8 cellular contexts compared by ENCODE assay signal in the genomic region with DNA sequence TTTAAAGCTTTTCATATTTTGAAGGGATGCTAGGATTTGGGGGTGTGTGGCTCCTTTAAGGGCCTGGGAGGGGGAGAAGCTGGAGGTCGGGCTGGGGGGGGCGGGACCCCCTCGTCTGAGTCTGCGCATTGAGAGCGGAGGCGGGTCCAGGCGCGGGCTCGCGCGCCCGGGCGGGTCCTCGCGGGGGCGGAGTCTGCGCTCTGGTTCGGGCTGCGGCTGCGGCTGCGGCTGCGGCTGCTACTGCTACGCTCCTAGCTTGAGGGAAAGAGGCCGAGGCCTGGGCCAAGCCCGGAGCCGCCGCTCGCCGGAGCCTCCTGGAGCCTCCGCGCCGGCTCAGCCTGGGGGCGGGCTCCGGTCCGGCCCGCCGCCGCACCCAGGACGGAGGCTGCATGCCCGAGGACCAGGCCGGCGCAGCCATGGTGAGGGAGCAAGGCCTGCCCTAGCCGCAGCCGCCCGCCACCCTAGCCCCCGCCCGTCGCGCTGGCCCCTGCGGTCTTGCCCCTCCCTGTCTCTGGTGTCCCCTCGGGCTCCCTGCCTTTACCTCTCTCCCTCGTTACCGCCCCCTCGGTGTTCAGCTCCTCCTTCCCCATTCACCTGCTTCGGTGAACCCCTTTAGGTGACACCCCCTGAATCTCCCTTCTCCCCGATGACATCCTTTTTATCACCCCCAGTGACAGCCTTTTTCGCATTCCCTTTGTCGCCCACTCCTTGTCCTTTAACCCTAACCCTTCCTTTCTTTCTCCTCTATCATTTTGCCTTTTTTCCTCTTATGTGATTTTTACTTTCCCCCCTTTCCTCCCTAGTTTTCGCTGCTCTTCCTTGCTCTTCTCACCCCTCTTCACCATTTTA. TPM values are rescaled to one million over a fixed set of nuclear protein-coding genes. Genes with fewer than 3 reads are reported as not detected.
A peak's percentile ranks its signal among the peaks of the same experiment; 100 is the strongest.
DNase-seq lines count a peak whose midpoint lies in the region; ATAC-seq and TF ChIP-seq lines count a peak whose summit lies in the region.

TSS of gene ZYG11B (plus strand) at position 189 of the 849 bp plus-strand sequence. CDS start at position 390, 201 bp downstream.

- H3K4me1 ChIP-seq in BLaER1 treated with 17β-estradiol and CSF1 and Interleukin-3, amounts not matched to agents 10 nM and 100 nM, result peaks cover 22 to 39% (median 29%) of the 10 kb centered on the region in 10 experiments
- H3K4me1 ChIP-seq in left lung, result peaks cover 15 to 32% of the 10 kb centered on the region in 2 donors

- no peaks in the 10 kb centered on the region for H3K27me3 ChIP-seq in BLaER1 treated with 17β-estradiol and CSF1 and Interleukin-3, amounts not matched to agents 10 nM and 100 nM
- no peaks in the 10 kb centered on the region for H3K27me3 ChIP-seq in left lung

- peak within 1 kb of the TSS; percentile 83 to 94 (median 90) for H3K9ac ChIP-seq in BLaER1 treated with 17β-estradiol and CSF1 and Interleukin-3, amounts not matched to agents 10 nM and 100 nM

- TF ChIP-seq CTCF in left lung (IDR thresholded peaks at IDR 0.05), result no peak

- H3K4me2 ChIP-seq in BLaER1 treated with 17β-estradiol and CSF1 and Interleukin-3, amounts not matched to agents 10 nM and 100 nM, result peak within 1 kb of the TSS; percentile 87 to 97 (median 91)

- intact Hi-C loops in left lung (cut with DNase I), result no loop called here

- peak within 1 kb of the TSS; percentile 74 to 90 (median 83) for H3K27ac ChIP-seq in BLaER1 treated with 17β-estradiol and CSF1 and Interleukin-3, amounts not matched to agents 10 nM and 100 nM
- H3K27ac ChIP-seq in left lung, result peak within 1 kb of the TSS; percentile 88 to 91

- DNase-seq in NCI-H748 (lab: John Stamatoyannopoulos, UW; ENCODE audit: unreplicated experiment) (peak; percentile 91), dedifferentiated amniotic fluid mesenchymal stem cell (ENCODE audit: extremely low spot score) (peak; percentile 74), left lung (peak; percentile 92 to 99)
- peak; percentile 92 for DNase-seq in activated CD4-positive, alpha-beta T cell treated with anti-CD3 and anti-CD28 coated beads, Interleukin-2, amount 50 U/mL, for 1 hour
- DNase-seq in stimulated activated CD4-positive, alpha-beta T cell treated with anti-CD3 and anti-CD28 coated beads, Interleukin-2, amount 100 ng/mL, for 48 hours, result peak; percentile 91 to 92

- peaks cover under 1 to 14% (median 7%) of the 10 kb centered on the region in 11 experiments; a peak in 16 of 22 replicates for H3K36me3 ChIP-seq in BLaER1 treated with 17β-estradiol and CSF1 and Interleukin-3, amounts not matched to agents 10 nM and 100 nM
- no peaks in the 10 kb centered on the region for H3K36me3 ChIP-seq in left lung

- peak within 1 kb of the TSS; percentile 78 to 95 (median 84) for H3K4me3 ChIP-seq in BLaER1 treated with 17β-estradiol and CSF1 and Interleukin-3, amounts not matched to agents 10 nM and 100 nM
- H3K4me3 ChIP-seq in left lung, result peak within 1 kb of the TSS; percentile 78 to 85

- peak; percentile 95 for ATAC-seq in GM19372 (IDR thresholded peaks at IDR 0.05; ENCODE audit: low read depth, unreplicated experiment)
- peak; percentile 89 for ATAC-seq in HG03521 (IDR thresholded peaks at IDR 0.05; ENCODE audit: unreplicated experiment)
- ATAC-seq in left lung, result peak; percentile 98

- H3K9me3 ChIP-seq in BLaER1 treated with 17β-estradiol and CSF1 and Interleukin-3, amounts not matched to agents 10 nM and 100 nM (replicated peaks in 1 of 11), result no peaks in the 10 kb centered on the region
- no peaks in the 10 kb centered on the region for H3K9me3 ChIP-seq in left lung

- peaks cover 16 to 46% (median 31%) of the 10 kb centered on the region in 11 experiments; a peak in 14 of 22 replicates for H4K20me1 ChIP-seq in BLaER1 treated with 17β-estradiol and CSF1 and Interleukin-3, amounts not matched to agents 10 nM and 100 nM

RNA-seq across cellular contexts. Expression of gene ZYG11B, which starts in this region (rescaled TPM):
- 10 to 100 TPM; 34.4 to 34.6 TPM for total RNA-seq in left lung

Comparison
In these comparisons a context has a peak if more than half of its experiments do, and no peak if none do; other contexts are left out.
1. Peak in every context shown above with its lines: DNase-seq, ATAC-seq, H3K4me3 ChIP-seq and H3K27ac ChIP-seq.